In genomic region chr13:27271572-27272096, GRCh38 we compare ENCODE assay signal across 10 cellular contexts. TPM values are rescaled to one million over a fixed set of nuclear protein-coding genes. Genes with fewer than 3 reads are reported as not detected.
DNase-seq lines count a peak whose midpoint lies in the region; ATAC-seq, FAIRE-seq and TF ChIP-seq lines count a peak whose summit lies in the region.
"Had no signal": no experiment of that assay in that cellular context is flagged by ENCODE, and none has a peak within 500 bp of the region (broad histone marks: within the 10 kb centered on the region; RNA-seq: fewer than 3 reads in every experiment).

No MANE protein-coding gene starts in this region.

- WGBS in esophagus muscularis mucosa, result 50% methylated on average over 15 of the region's 15 CpGs
- WGBS in pancreas, 2 donors, result 26 to 36% methylated on average over 15 of the region's 15 CpGs

- peaks cover 27% of the 10 kb centered on the region for H3K27me3 ChIP-seq in CD4-positive, CD25-positive, alpha-beta regulatory T cell (ENCODE audit: control insufficient read depth, insufficient read depth, low read length)
- H3K27me3 ChIP-seq in Peyer's patch (no peaks in the 10 kb centered on the region), esophagus muscularis mucosa (peaks cover 0 to 6% (median 0%) of the 10 kb centered on the region in 4 donors), pancreas (no peaks in the 10 kb centered on the region)
- H3K27me3 ChIP-seq: adrenal gland had no signal

- no peaks in the 10 kb centered on the region for H3K36me3 ChIP-seq in CD4-positive, CD25-positive, alpha-beta regulatory T cell (ENCODE audit: control insufficient read depth, insufficient read depth, low read length)
- peaks cover 0 to 5% (median 0%) of the 10 kb centered on the region in 3 donors for H3K36me3 ChIP-seq in Peyer's patch
- H3K36me3 ChIP-seq in esophagus muscularis mucosa, result no peaks in the 10 kb centered on the region
- H3K36me3 ChIP-seq in pancreas, result no peaks in the 10 kb centered on the region
- H3K36me3 ChIP-seq: adrenal gland had no signal

- peak overlapping the region; percentile 83 to 92 (median 88) for H3K4me3 Mint-ChIP-seq in CD4-positive, CD25-positive, alpha-beta regulatory T cell

- no peaks in the 10 kb centered on the region for H3K36me3 Mint-ChIP-seq in CD4-positive, CD25-positive, alpha-beta regulatory T cell

- DNase-seq in CD4-positive, CD25-positive, alpha-beta regulatory T cell, result no peak
- no peak for DNase-seq in Peyer's patch
- no peak for DNase-seq in esophagus muscularis mucosa (ENCODE audit: extremely low spot score)
- no peak for DNase-seq in pancreas
- no peak for DNase-seq in COLO829 (ENCODE audit: low spot score)
- DNase-seq in activated CD4-positive, alpha-beta T cell treated with anti-CD3 and anti-CD28 coated beads, Interleukin-2, amount 50 U/mL, for 1 hour, result no peak

- peaks cover 46% of the 10 kb centered on the region for H3K27me3 Mint-ChIP-seq in CD4-positive, CD25-positive, alpha-beta regulatory T cell

- no peak for ATAC-seq in CD4-positive, CD25-positive, alpha-beta regulatory T cell (ENCODE audit: low read depth in 2 of 2)
- no peak for ATAC-seq in pancreas
- no peak for ATAC-seq in HG03135 (IDR thresholded peaks at IDR 0.05; ENCODE audit: unreplicated experiment)
- ATAC-seq in GM18870 (IDR thresholded peaks at IDR 0.05; ENCODE audit: unreplicated experiment), result no peak

- peaks cover 17% of the 10 kb centered on the region for H3K4me1 ChIP-seq in CD4-positive, CD25-positive, alpha-beta regulatory T cell (ENCODE audit: control insufficient read depth, insufficient read depth, low read length, poor library complexity, severe bottlenecking)
- H3K4me1 ChIP-seq in Peyer's patch (peaks cover 3 to 15% (median 5%) of the 10 kb centered on the region in 4 donors), esophagus muscularis mucosa (peaks cover 31 to 62% (median 55%) of the 10 kb centered on the region in 4 donors), pancreas (peaks cover 4 to 14% (median 13%) of the 10 kb centered on the region in 3 donors)

- no peak for TF ChIP-seq POLR2A in Peyer's patch (IDR thresholded peaks at IDR 0.05)
- TF ChIP-seq POLR2A in esophagus muscularis mucosa (IDR thresholded peaks at IDR 0.05; ENCODE audit: low read depth), result no peak

- peak overlapping the region; percentile 80 for H3K4me3 ChIP-seq in CD4-positive, CD25-positive, alpha-beta regulatory T cell (ENCODE audit: low read depth, low read length)
- H3K4me3 ChIP-seq in Peyer's patch (peak overlapping the region; percentile 78 to 96 (median 93)), esophagus muscularis mucosa (peak overlapping the region; percentile 69 to 86 (median 79)), pancreas (peak overlapping the region; percentile 73 to 83 (median 74))

- no peak for TF ChIP-seq CTCF in Peyer's patch (IDR thresholded peaks at IDR 0.05)
- TF ChIP-seq CTCF in esophagus muscularis mucosa (IDR thresholded peaks at IDR 0.05), result no peak
- no peak for TF ChIP-seq CTCF in pancreas (IDR thresholded peaks at IDR 0.05)

- H3K27ac Mint-ChIP-seq in CD4-positive, CD25-positive, alpha-beta regulatory T cell, result peak overlapping the region in 2 of 3 donors; percentile 45 to 90

- H3K4me1 Mint-ChIP-seq in CD4-positive, CD25-positive, alpha-beta regulatory T cell, result peaks cover 0 to 15% (median 7%) of the 10 kb centered on the region in 4 donors

- no peak for TF ChIP-seq EP300 in esophagus muscularis mucosa (IDR thresholded peaks at IDR 0.05)

- FAIRE-seq in pancreas (lab: Jason Lieb, UNC), result no peak

- no peaks in the 10 kb centered on the region for H3K9me3 Mint-ChIP-seq in CD4-positive, CD25-positive, alpha-beta regulatory T cell

- H3K9me3 ChIP-seq in CD4-positive, CD25-positive, alpha-beta regulatory T cell (ENCODE audit: control insufficient read depth in 2 of 2, low read length in 2 of 2), result no peaks in the 10 kb centered on the region
- H3K9me3 ChIP-seq in Peyer's patch, result no peaks in the 10 kb centered on the region
- H3K9me3 ChIP-seq in esophagus muscularis mucosa, result no peaks in the 10 kb centered on the region
- H3K9me3 ChIP-seq in pancreas, result no peaks in the 10 kb centered on the region
- H3K9me3 ChIP-seq: adrenal gland had no signal

- intact Hi-C loops in esophagus muscularis mucosa (cut with DNase I), result loop anchor here (5.0 to 10.0 kb wide), 5 partner anchors 81 to 714 kb away; partner anchors contain the start of genes MTIF3, USP12 and WASF3
- intact Hi-C loops in pancreas (cut with DNase I), result no loop called here

- no peak overlapping the region for H3K27ac ChIP-seq in CD4-positive, CD25-positive, alpha-beta regulatory T cell (ENCODE audit: insufficient read depth, low read length, poor library complexity, severe bottlenecking)
- peak overlapping the region; percentile 81 to 95 (median 88) for H3K27ac ChIP-seq in Peyer's patch
- peak overlapping the region; percentile 91 to 98 (median 94) for H3K27ac ChIP-seq in esophagus muscularis mucosa (replicated peaks in 1 of 4)
- peak overlapping the region in 3 of 4 donors; percentile 33 to 71 (median 54) for H3K27ac ChIP-seq in pancreas
- H3K27ac ChIP-seq: KMS-11 had no signal

RNA-seq across cellular contexts. Expression of gene RASL11A, which starts 1.0 kb away (rescaled TPM):
- total RNA-seq in CD4-positive, CD25-positive, alpha-beta regulatory T cell, result 2.9 TPM
- polyA plus RNA-seq in CD4-positive, CD25-positive, alpha-beta regulatory T cell, result under 1 TPM in 3 of 4 donors, not detected in 1; 0.25 to 0.84 (median 0.26) TPM
- 10 to 100 TPM; 26.5 to 70.1 (median 39.6) TPM for total RNA-seq in Peyer's patch
- 10 to 100 TPM; 11.2 to 98.9 (median 41.1) TPM for total RNA-seq in esophagus muscularis mucosa
- 1 to 10 TPM; 1.4 to 5.1 (median 2.5) TPM for total RNA-seq in pancreas
- 1 to 10 TPM; 4.1 to 6.6 TPM for polyA plus RNA-seq in pancreas

RNA-seq across cellular contexts. Expression of gene RPL21, which starts 20.3 kb away (rescaled TPM):
- total RNA-seq in CD4-positive, CD25-positive, alpha-beta regulatory T cell, result 1,575 TPM
- 1,000 to 10,000 TPM; 4,189 to 7,317 (median 5,908) TPM for polyA plus RNA-seq in CD4-positive, CD25-positive, alpha-beta regulatory T cell
- 100 to 1,000 TPM; 179 to 828 (median 278) TPM for total RNA-seq in Peyer's patch
- 1,000 to 10,000 TPM in 2 of 4 donors, 100 to 1,000 TPM in 2; 432 to 1,374 (median 1,046) TPM for total RNA-seq in esophagus muscularis mucosa
- 100 to 1,000 TPM; 526 to 844 (median 686) TPM for total RNA-seq in pancreas
- 100 to 1,000 TPM; 376 to 759 TPM for polyA plus RNA-seq in pancreas
